ENCODE assay signal across 8 cellular contexts in genomic region chr12:108724054-108724889, GRCh38. TPM values are rescaled to one million over a fixed set of nuclear protein-coding genes. Genes with fewer than 3 reads are reported as not detected.
DNase-seq lines count a peak whose midpoint lies in the region; ATAC-seq, FAIRE-seq and TF ChIP-seq lines count a peak whose summit lies in the region.

No MANE protein-coding gene starts in this region.

- no peak for TF ChIP-seq CTCF in HFFc6 (IDR thresholded peaks at IDR 0.05)
- TF ChIP-seq CTCF in RWPE2 (IDR thresholded peaks at IDR 0.05; ENCODE audit: poor library complexity, severe bottlenecking), result no peak
- TF ChIP-seq CTCF in foreskin keratinocyte (conservative IDR thresholded peaks at IDR 0.05), result no peak
- no peak for TF ChIP-seq CTCF in kidney (IDR thresholded peaks at IDR 0.05; ENCODE audit: borderline replicate concordance, extremely low read depth, insufficient read depth)

- H3K9me3 Mint-ChIP-seq in HFFc6, result no peaks in the 10 kb centered on the region

- peak overlapping the region; percentile 89 for H3K27ac Mint-ChIP-seq in HFFc6

- no peak for FAIRE-seq in kidney (lab: Jason Lieb, UNC)

- H3K9me3 ChIP-seq in RWPE2 (ENCODE audit: severe bottlenecking), result no peaks in the 10 kb centered on the region
- no peaks in the 10 kb centered on the region for H3K9me3 ChIP-seq in kidney (ENCODE audit: control insufficient read depth in 1 of 2, low read length in 2 of 2)

- H3K36me3 Mint-ChIP-seq in HFFc6 (ENCODE audit: low read depth), result peaks cover 52% of the 10 kb centered on the region

- H3K27me3 ChIP-seq in RWPE2 (ENCODE audit: insufficient read depth, poor library complexity, severe bottlenecking) (no peaks in the 10 kb centered on the region), foreskin keratinocyte (no peaks in the 10 kb centered on the region)

- H3K27me3 Mint-ChIP-seq in HFFc6 (ENCODE audit: insufficient read depth), result peaks cover 2% of the 10 kb centered on the region; the same call in 1 of the 2 replicates

- H3K4me3 ChIP-seq in RWPE2 (ENCODE audit: severe bottlenecking) (no peak overlapping the region), skin epidermis (no peak overlapping the region), kidney (ENCODE audit: low read length in 2 of 2) (no peak overlapping the region)

- H3K9ac ChIP-seq in kidney (ENCODE audit: low read length in 2 of 2), result no peak overlapping the region

- ATAC-seq in RWPE2 (ENCODE audit: low read depth) (peak; percentile 37; the same call in 2 of the 3 replicates), foreskin keratinocyte (peak; percentile 49), GM21737 (IDR thresholded peaks at IDR 0.05; ENCODE audit: unreplicated experiment) (no peak), HG02678 (IDR thresholded peaks at IDR 0.05; ENCODE audit: unreplicated experiment) (no peak)

- DNase-seq in HFFc6 (peak; percentile 39), RWPE2 (ENCODE audit: low spot score) (no peak), foreskin keratinocyte (peak in 1 of 2 donors; percentile 76), kidney (no peak), NCI-H2081 (lab: John Stamatoyannopoulos, UW) (no peak)

- peak overlapping the region; percentile 96 for H3K27ac ChIP-seq in RWPE2 (ENCODE audit: poor library complexity, severe bottlenecking)
- H3K27ac ChIP-seq in foreskin keratinocyte, result peak overlapping the region; percentile 76
- peak overlapping the region in 15 of 21 experiments; percentile 6 to 77 (median 50) for H3K27ac ChIP-seq in skin epidermis
- peak overlapping the region in 1 of 2 donors; percentile 14 for H3K27ac ChIP-seq in kidney (ENCODE audit: low read depth in 2 of 2, low read length in 2 of 2)

- peaks cover 80% of the 10 kb centered on the region for H3K4me1 ChIP-seq in RWPE2 (ENCODE audit: insufficient read depth, poor library complexity, severe bottlenecking)
- H3K4me1 ChIP-seq in foreskin keratinocyte, result peaks cover 62% of the 10 kb centered on the region
- peaks cover 0 to 2% of the 10 kb centered on the region in 2 donors for H3K4me1 ChIP-seq in kidney (ENCODE audit: control insufficient read depth in 1 of 2, insufficient read depth in 1 of 2, low read depth in 1 of 2, low read length in 2 of 2)

- intact Hi-C loops in kidney (cut with DNase I), result no loop called here

- peaks cover 93% of the 10 kb centered on the region for H3K4me1 Mint-ChIP-seq in HFFc6 (ENCODE audit: low read depth)

- peak overlapping the region; percentile 77 for H3K4me3 Mint-ChIP-seq in HFFc6

- H3K36me3 ChIP-seq in RWPE2 (ENCODE audit: low read depth) (peaks cover 23% of the 10 kb centered on the region), kidney (ENCODE audit: control insufficient read depth in 1 of 2, insufficient read depth in 2 of 2, low read length in 2 of 2) (no peaks in the 10 kb centered on the region)

RNA-seq across cellular contexts. Expression of gene CORO1C, which starts 7.0 kb away (rescaled TPM):
- total RNA-seq in HFFc6 (2021; fragmentation: NEBNext Ultra II Directional; extraction: Animal tissue kit (Norgen Biotek cat#: 25700)), result 100 to 1,000 TPM; 541 to 709 (median 649) TPM
- total RNA-seq in foreskin keratinocyte (150 and 182 TPM in 2 replicates), kidney (104 TPM)
- polyA plus RNA-seq in foreskin keratinocyte (54.3 and 72.1 TPM in 2 replicates), kidney (ENCODE audit: insufficient read depth, low read depth, low replicate concordance) (16.6 TPM)

Comparison
In these comparisons a context has a peak if more than half of its experiments do, and no peak if none do; other contexts are left out.
1. ATAC-seq: peak in RWPE2 (single experiment) and foreskin keratinocyte (single experiment); none in GM21737 (single experiment) and HG02678 (single experiment).